Comparison of ENCODE assay signal across 9 cellular contexts in genomic region chr7:924541-925231, GRCh38. TPM values are rescaled to one million over a fixed set of nuclear protein-coding genes. Genes with fewer than 3 reads are reported as not detected.
DNase-seq lines count a peak whose midpoint lies in the region; ATAC-seq lines count a peak whose summit lies in the region.
"Had no signal": no experiment of that assay in that cellular context is flagged by ENCODE, and none has a peak within 500 bp of the region (broad histone marks: within the 10 kb centered on the region; RNA-seq: fewer than 3 reads in every experiment).

No MANE protein-coding gene starts in this region.

- DNase-seq in stimulated activated naive CD4-positive, alpha-beta T cell treated with Interleukin-2 at 50 U/mL for 16 hours (lab: John Stamatoyannopoulos, UW) = peak; percentile 76
- no peak for DNase-seq in stimulated activated naive CD4-positive, alpha-beta T cell (lab: John Stamatoyannopoulos, UW)
- DNase-seq in activated CD4-positive, alpha-beta memory T cell treated with anti-CD3 and anti-CD28 coated beads for 36 hours = peak; percentile 85
- peak; percentile 80 to 81 for DNase-seq in stimulated activated naive CD8-positive, alpha-beta T cell treated with anti-CD3 and anti-CD28 coated beads, Interleukin-15, amount 100 ng/mL, for 72 hours
- DNase-seq in islet precursor cell (no peak), D341Med (ENCODE audit: low spot score) (no peak)

- H3K27me3 ChIP-seq in layer of hippocampus (ENCODE audit: control insufficient read depth, insufficient read depth, low read length) = no peaks in the 10 kb centered on the region

- H3K27ac ChIP-seq in layer of hippocampus (ENCODE audit: low read depth, low read length) = peak overlapping the region; percentile 80

- POLR2A ChIA-PET in activated CD4-positive, alpha-beta memory T cell treated with anti-CD3 and anti-CD28 coated beads for 36 hours (lab: Charles Lee) = interaction anchor here (1.1 to 1.2 kb wide), 2 partner anchors 16 to 322 kb away, joined by 3 read pairs; no protein-coding TSS in a partner anchor

- H3K27me3 Mint-ChIP-seq in activated CD4-positive, alpha-beta memory T cell treated with anti-CD3 and anti-CD28 coated beads for 36 hours = no peaks in the 10 kb centered on the region
- no peaks in the 10 kb centered on the region for H3K27me3 Mint-ChIP-seq in stimulated activated naive CD8-positive, alpha-beta T cell treated with anti-CD3 and anti-CD28 coated beads, Interleukin-15, amount 100 ng/mL, for 72 hours

- peak overlapping the region; percentile 70 for H3K27ac Mint-ChIP-seq in activated CD4-positive, alpha-beta memory T cell treated with anti-CD3 and anti-CD28 coated beads for 36 hours
- H3K27ac Mint-ChIP-seq in stimulated activated naive CD8-positive, alpha-beta T cell treated with anti-CD3 and anti-CD28 coated beads, Interleukin-15, amount 100 ng/mL, for 72 hours = peak overlapping the region; percentile 88 to 98

- peaks cover 3% of the 10 kb centered on the region for H3K36me3 Mint-ChIP-seq in activated CD4-positive, alpha-beta memory T cell treated with anti-CD3 and anti-CD28 coated beads for 36 hours

- ATAC-seq in HG03378 (IDR thresholded peaks at IDR 0.05; ENCODE audit: unreplicated experiment) = peak; percentile 60
- peak; percentile 56 for ATAC-seq in stimulated activated naive CD8-positive, alpha-beta T cell treated with anti-CD3 and anti-CD28 coated beads, Interleukin-15, amount 100 ng/mL, for 72 hours

- intact Hi-C loops in activated CD4-positive, alpha-beta memory T cell treated with anti-CD3 and anti-CD28 coated beads for 36 hours (cut with micrococcal nuclease) = loop anchor here (5.0 kb wide), 3 partner anchors 92 to 572 kb away; partner anchors contain the start of gene SUN1

- peaks cover 47% of the 10 kb centered on the region for H3K4me1 Mint-ChIP-seq in activated CD4-positive, alpha-beta memory T cell treated with anti-CD3 and anti-CD28 coated beads for 36 hours (ENCODE audit: low read depth)
- H3K4me1 Mint-ChIP-seq in stimulated activated naive CD8-positive, alpha-beta T cell treated with anti-CD3 and anti-CD28 coated beads, Interleukin-15, amount 100 ng/mL, for 72 hours = peaks cover 93% of the 10 kb centered on the region

- CTCF ChIA-PET in activated CD4-positive, alpha-beta memory T cell treated with anti-CD3 and anti-CD28 coated beads for 36 hours (lab: Charles Lee) = interaction anchor here (1.4 to 1.5 kb wide), 2 partner anchors 120 to 161 kb away, joined by 3 to 4 read pairs; no protein-coding TSS in a partner anchor

- H3K9me3 Mint-ChIP-seq in activated CD4-positive, alpha-beta memory T cell treated with anti-CD3 and anti-CD28 coated beads for 36 hours = no peaks in the 10 kb centered on the region
- no peaks in the 10 kb centered on the region for H3K9me3 Mint-ChIP-seq in stimulated activated naive CD8-positive, alpha-beta T cell treated with anti-CD3 and anti-CD28 coated beads, Interleukin-15, amount 100 ng/mL, for 72 hours

- peak overlapping the region; percentile 59 for H3K4me3 Mint-ChIP-seq in activated CD4-positive, alpha-beta memory T cell treated with anti-CD3 and anti-CD28 coated beads for 36 hours
- peak overlapping the region; percentile 76 to 94 for H3K4me3 Mint-ChIP-seq in stimulated activated naive CD8-positive, alpha-beta T cell treated with anti-CD3 and anti-CD28 coated beads, Interleukin-15, amount 100 ng/mL, for 72 hours

RNA-seq across cellular contexts. Expression of gene ADAP1, which starts 29.8 kb away (rescaled TPM):
- total RNA-seq in activated CD4-positive, alpha-beta memory T cell treated with anti-CD3 and anti-CD28 coated beads for 36 hours = 10 to 100 TPM; 14.1 to 16.1 TPM

RNA-seq across cellular contexts. Expression of gene GET4, which starts 48.3 kb away (rescaled TPM):
- total RNA-seq in activated CD4-positive, alpha-beta memory T cell treated with anti-CD3 and anti-CD28 coated beads for 36 hours = 10 to 100 TPM; 22.3 to 27.1 TPM

RNA-seq across cellular contexts. Expression of gene COX19, which starts 50.7 kb away (rescaled TPM):
- 10 to 100 TPM; 14.1 to 15.6 TPM for total RNA-seq in activated CD4-positive, alpha-beta memory T cell treated with anti-CD3 and anti-CD28 coated beads for 36 hours

RNA-seq across cellular contexts. Expression of gene CYP2W1, which starts 58.3 kb away (rescaled TPM):
- not detected for total RNA-seq in activated CD4-positive, alpha-beta memory T cell treated with anti-CD3 and anti-CD28 coated beads for 36 hours
- total RNA-seq: renal cortical epithelial cell had no signal

Comparison
In these comparisons a context has a peak if more than half of its experiments do, and no peak if none do; other contexts are left out.
1. DNase-seq: peak in stimulated activated naive CD4-positive, alpha-beta T cell treated with Interleukin-2 at 50 U/mL for 16 hours (single experiment), activated CD4-positive, alpha-beta memory T cell treated with anti-CD3 and anti-CD28 coated beads for 36 hours (single experiment) and stimulated activated naive CD8-positive, alpha-beta T cell treated with anti-CD3 and anti-CD28 coated beads, Interleukin-15, amount 100 ng/mL, for 72 hours (2 of 2); none in stimulated activated naive CD4-positive, alpha-beta T cell (0 of 6), islet precursor cell (single experiment) and D341Med (single experiment).